Comparison of ENCODE assay signal across 15 cellular contexts in genomic region chr17:61429831-61430230, GRCh38. TPM values are rescaled to one million over a fixed set of nuclear protein-coding genes. Genes with fewer than 3 reads are reported as not detected.
"Had no signal": no experiment of that assay in that cellular context is flagged by ENCODE, and none has a peak within 500 bp of the region (broad histone marks: within the 10 kb centered on the region; RNA-seq: fewer than 3 reads in every experiment).

No MANE protein-coding gene starts in this region.

RNA-seq across cellular contexts. Expression of gene TBX4, which starts 22.4 kb away (rescaled TPM):
- total RNA-seq: activated B cell treated with CpG ODN at 0.5 μM for 24 hours; activated CD4-positive, alpha-beta memory T cell treated with anti-CD3 and anti-CD28 coated beads for 36 hours; activated CD4-positive, alpha-beta memory T cell treated with anti-CD3 and anti-CD28 coated beads, Interleukin-2, amount 10 ng/mL, durations not matched to agents 7 days and 5 days; activated CD4-positive, alpha-beta T cell treated with anti-CD3 and anti-CD28 coated beads for 36 hours; activated CD4-positive, alpha-beta T cell treated with anti-CD3 and anti-CD28 coated beads, Interleukin-2, amount 10 ng/mL, durations not matched to agents 24 days and 14 days; activated CD4-positive, alpha-beta T cell treated with anti-CD3 and anti-CD28 coated beads, Interleukin-2, amount 10 ng/mL, durations not matched to agents 7 days and 5 days; activated CD8-positive, alpha-beta memory T cell treated with anti-CD3 and anti-CD28 coated beads for 36 hours; activated CD8-positive, alpha-beta memory T cell treated with anti-CD3 and anti-CD28 coated beads, Interleukin-2, amount 10 ng/mL, durations not matched to agents 7 days and 5 days; activated CD8-positive, alpha-beta T cell treated with anti-CD3 and anti-CD28 coated beads for 36 hours; activated CD8-positive, alpha-beta T cell treated with anti-CD3 and anti-CD28 coated beads, Interleukin-2, amount 10 ng/mL, durations not matched to agents 7 days and 5 days; T-cell; T-helper 1 cell treated with Interleukin-12 subunit alpha and Interleukin-12 subunit beta and Interleukin-4 antibody, amounts not matched to agents 30 ng/mL and 1 ng/mL, for 36 hours; T-helper 17 cell; T-helper 2 cell treated with Interferon-gamma antibody and Interleukin-4, amounts not matched to agents 100 ng/mL and 5 ng/mL, for 36 hours; WTC11 had no signal

RNA-seq across cellular contexts. Expression of gene TBX2, which starts 30.2 kb away (rescaled TPM):
- total RNA-seq: activated B cell treated with CpG ODN at 0.5 μM for 24 hours; activated CD4-positive, alpha-beta memory T cell treated with anti-CD3 and anti-CD28 coated beads, Interleukin-2, amount 10 ng/mL, durations not matched to agents 7 days and 5 days; activated CD4-positive, alpha-beta T cell treated with anti-CD3 and anti-CD28 coated beads for 36 hours; activated CD4-positive, alpha-beta T cell treated with anti-CD3 and anti-CD28 coated beads, Interleukin-2, amount 10 ng/mL, durations not matched to agents 24 days and 14 days; activated CD4-positive, alpha-beta T cell treated with anti-CD3 and anti-CD28 coated beads, Interleukin-2, amount 10 ng/mL, durations not matched to agents 7 days and 5 days; activated CD8-positive, alpha-beta memory T cell treated with anti-CD3 and anti-CD28 coated beads for 36 hours; activated CD8-positive, alpha-beta memory T cell treated with anti-CD3 and anti-CD28 coated beads, Interleukin-2, amount 10 ng/mL, durations not matched to agents 7 days and 5 days; activated CD8-positive, alpha-beta T cell treated with anti-CD3 and anti-CD28 coated beads for 36 hours; activated CD8-positive, alpha-beta T cell treated with anti-CD3 and anti-CD28 coated beads, Interleukin-2, amount 10 ng/mL, durations not matched to agents 7 days and 5 days; T-helper 1 cell treated with Interleukin-12 subunit alpha and Interleukin-12 subunit beta and Interleukin-4 antibody, amounts not matched to agents 30 ng/mL and 1 ng/mL, for 36 hours; T-helper 2 cell treated with Interferon-gamma antibody and Interleukin-4, amounts not matched to agents 100 ng/mL and 5 ng/mL, for 36 hours had no signal
